9 cellular contexts compared by ENCODE assay signal in the genomic region with DNA sequence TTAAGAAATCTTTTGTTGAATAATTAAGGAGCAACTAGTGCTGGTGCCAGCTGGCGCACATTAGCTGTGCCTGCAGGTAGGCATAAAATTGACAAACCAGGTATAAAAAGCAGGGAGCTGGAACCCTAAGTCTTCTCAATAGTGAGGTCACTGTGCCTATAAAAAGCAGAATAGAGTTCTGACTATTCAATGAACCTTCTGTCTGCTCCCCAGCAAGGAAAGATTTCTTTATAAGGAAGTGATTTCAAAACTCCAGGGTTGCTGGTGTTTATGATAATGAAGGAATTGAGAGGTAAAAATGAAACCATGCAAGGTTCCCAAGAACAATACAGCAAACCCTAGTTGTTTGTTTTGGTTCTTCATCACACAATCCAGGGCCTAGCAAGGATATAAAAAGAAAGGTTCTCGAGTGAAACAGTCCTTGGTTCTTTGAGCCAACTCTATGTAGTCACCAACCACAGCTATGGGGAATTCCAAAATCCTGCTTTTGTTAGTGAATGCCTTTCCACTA.
A peak's percentile ranks its signal among the peaks of the same experiment; 100 is the strongest.
DNase-seq lines count a peak whose midpoint lies in the region; FAIRE-seq and TF ChIP-seq lines count a peak whose summit lies in the region.
"Had no signal": no experiment of that assay in that cellular context is flagged by ENCODE, and none has a peak within 500 bp of the region (broad histone marks: within the 10 kb centered on the region; RNA-seq: fewer than 3 reads in every experiment).

No MANE protein-coding gene starts in this region.

- POLR2A ChIA-PET in AG04449 (lab: Yijun Ruan, JAX): no interaction called here

- peaks cover 9% of the 10 kb centered on the region for H3K36me3 Mint-ChIP-seq in activated naive CD4-positive, alpha-beta T cell treated with anti-CD3 and anti-CD28 coated beads, Interleukin-2, amount 10 ng/mL, durations not matched to agents 7 days and 5 days

- no TSS peak for BruUV-seq in mammary epithelial cell (replicated peaks; lab: Mats Ljungman, UMichigan)

- H3K4me3 Mint-ChIP-seq in activated naive CD4-positive, alpha-beta T cell treated with anti-CD3 and anti-CD28 coated beads, Interleukin-2, amount 10 ng/mL, durations not matched to agents 7 days and 5 days: no peak overlapping the region

- H2AFZ ChIP-seq in mammary epithelial cell (ENCODE audit: low read depth, low read length): no peak overlapping the region

- no peak overlapping the region for H3K27ac Mint-ChIP-seq in activated naive CD4-positive, alpha-beta T cell treated with anti-CD3 and anti-CD28 coated beads, Interleukin-2, amount 10 ng/mL, durations not matched to agents 7 days and 5 days

- no peaks in the 10 kb centered on the region for H3K79me2 ChIP-seq in mammary epithelial cell (ENCODE audit: insufficient read depth, low read length)

- no peaks in the 10 kb centered on the region for H3K27me3 Mint-ChIP-seq in activated naive CD4-positive, alpha-beta T cell treated with anti-CD3 and anti-CD28 coated beads, Interleukin-2, amount 10 ng/mL, durations not matched to agents 7 days and 5 days

- no peak for TF ChIP-seq CTCF in AG04449 (IDR thresholded peaks at IDR 0.05; ENCODE audit: insufficient read depth, low read length, missing control alignments)
- TF ChIP-seq CTCF in mammary epithelial cell (conservative IDR thresholded peaks at IDR 0.05 in 1 of 2, IDR thresholded peaks at IDR 0.05 in 1 of 2; ENCODE audit: extremely low read depth in 1 of 2, insufficient read depth in 1 of 2, low read depth in 1 of 2, low read length in 2 of 2): no peak

- H3K36me3 ChIP-seq in mammary epithelial cell (ENCODE audit: insufficient read depth, low read length): no peaks in the 10 kb centered on the region

- dilution Hi-C loops in mammary epithelial cell (cut with HindIII; ENCODE audit: low sequenced_read_pairs): no loop called here

- peak overlapping the region; percentile 61 for H3K4me2 ChIP-seq in mammary epithelial cell (ENCODE audit: insufficient read depth, low read depth, low read length)

- intact Hi-C loops in mammary epithelial cell (cut with micrococcal nuclease): no loop called here

- in situ Hi-C loops in mammary epithelial cell (cut with MboI; ENCODE audit: low sequenced_read_pairs in 2 of 2): no loop called here

- CTCF ChIA-PET in AG04449 (lab: Yijun Ruan, JAX): interaction anchor here (1.0 to 1.8 kb wide), 4 partner anchors 21 to 692 kb away, joined by 3 to 6 read pairs (median 3); no protein-coding TSS in a partner anchor
- CTCF ChIA-PET in mammary epithelial cell (lab: Charles Lee; ENCODE audit: low non-redundant PET): interaction anchor here (0.6 kb wide), 1 partner anchor 578 kb away, joined by 4 read pairs; no protein-coding TSS in a partner anchor
- CTCF ChIA-PET in activated naive CD4-positive, alpha-beta T cell treated with anti-CD3 and anti-CD28 coated beads, Interleukin-2, amount 10 ng/mL, durations not matched to agents 7 days and 5 days (lab: Charles Lee): interaction anchor here (1.2 to 1.6 kb wide), 2 partner anchors 18 to 38 kb away, joined by 3 to 4 read pairs; no protein-coding TSS in a partner anchor

- H3K27ac ChIP-seq in mammary epithelial cell (ENCODE audit: insufficient read depth, low read depth, low read length): peak overlapping the region; percentile 81

- H3K4me3 ChIP-seq in AG04449 (ENCODE audit: low read depth, low read length) (no peak overlapping the region), mammary epithelial cell (replicated peaks in 1 of 3; ENCODE audit: insufficient read depth in 1 of 3, low read depth in 2 of 3, low read length in 3 of 3) (no peak overlapping the region)

- H3K9me3 ChIP-seq in mammary epithelial cell (replicated peaks; ENCODE audit: insufficient read depth, low read length): no peaks in the 10 kb centered on the region

- WGBS in mammary epithelial cell (ENCODE audit: low coverage, missing lambda C conversion rate): 23% methylated on average over 1 of the region's 2 CpGs

- no peaks in the 10 kb centered on the region for H4K20me1 ChIP-seq in mammary epithelial cell (ENCODE audit: insufficient read depth, low read length)

- no peaks in the 10 kb centered on the region for H3K27me3 ChIP-seq in mammary epithelial cell (ENCODE audit: insufficient read depth, low read length)

- peak overlapping the region; percentile 56 for H3K9ac ChIP-seq in mammary epithelial cell (ENCODE audit: insufficient read depth, low read length)

- DNase-seq in AG04449 (ENCODE audit: low read depth, low spot score): peak; percentile 90
- peak; percentile 2 for DNase-seq in HTR-8/SVneo (ENCODE audit: insufficient read length, low spot score)
- peak; percentile 94 for DNase-seq in mammary epithelial cell
- peak; percentile 33 for DNase-seq in medulla oblongata (ENCODE audit: extremely low spot score)
- no peak for DNase-seq in hypothalamus (lab: John Stamatoyannopoulos, UW)
- no peak for DNase-seq in HUDEP-2 (lab: John Stamatoyannopoulos, UW; ENCODE audit: unreplicated experiment in 76 of 76)
- DNase-seq in activated naive CD4-positive, alpha-beta T cell treated with anti-CD3 and anti-CD28 coated beads, Interleukin-2, amount 10 ng/mL, durations not matched to agents 7 days and 5 days: no peak
- no peak for DNase-seq in activated CD8-positive, alpha-beta memory T cell treated with anti-CD3 and anti-CD28 coated beads, Interleukin-2, amount 50 U/mL, for 48 hours
- DNase-seq: NCI-H2081 treated with DMSO at 0.1 percent for 48 hours had no signal

- no peak for FAIRE-seq in HTR-8/SVneo (lab: Jason Lieb, UNC)

- H3K9me3 Mint-ChIP-seq in activated naive CD4-positive, alpha-beta T cell treated with anti-CD3 and anti-CD28 coated beads, Interleukin-2, amount 10 ng/mL, durations not matched to agents 7 days and 5 days: peaks cover 1% of the 10 kb centered on the region

- H3K4me1 Mint-ChIP-seq in activated naive CD4-positive, alpha-beta T cell treated with anti-CD3 and anti-CD28 coated beads, Interleukin-2, amount 10 ng/mL, durations not matched to agents 7 days and 5 days: no peaks in the 10 kb centered on the region

- peaks cover 33% of the 10 kb centered on the region for H3K4me1 ChIP-seq in mammary epithelial cell (ENCODE audit: insufficient read depth, low read length)

Comparison
In these comparisons a context has a peak if more than half of its experiments do, and no peak if none do; other contexts are left out.
1. DNase-seq: peak in AG04449 (single experiment), HTR-8/SVneo (single experiment), mammary epithelial cell (single experiment) and medulla oblongata (single experiment); none in hypothalamus (0 of 51), HUDEP-2 (0 of 76), activated naive CD4-positive, alpha-beta T cell treated with anti-CD3 and anti-CD28 coated beads, Interleukin-2, amount 10 ng/mL, durations not matched to agents 7 days and 5 days (single experiment) and activated CD8-positive, alpha-beta memory T cell treated with anti-CD3 and anti-CD28 coated beads, Interleukin-2, amount 50 U/mL, for 48 hours (single experiment).